ENCODE assay signal across 12 cellular contexts in genomic region chr15:49823987-49824538, GRCh38.
A peak's percentile ranks its signal among the peaks of the same experiment; 100 is the strongest.
DNase-seq lines count a peak whose midpoint lies in the region; TF ChIP-seq lines count a peak whose summit lies in the region.
"Had no signal": no experiment of that assay in that cellular context is flagged by ENCODE, and none has a peak within 500 bp of the region (broad histone marks: within the 10 kb centered on the region; RNA-seq: fewer than 3 reads in every experiment).

No MANE protein-coding gene starts in this region.

- no peaks in the 10 kb centered on the region for H3K4me1 ChIP-seq in osteoblast (ENCODE audit: insufficient read depth, low read length)
- H3K4me1 ChIP-seq: BLaER1 treated with 17β-estradiol and CSF1 and Interleukin-3, amounts not matched to agents 10 nM and 100 nM; HAP-1 had no signal

- H3K4me2 ChIP-seq in osteoblast (ENCODE audit: insufficient read depth, low read length), result no peak overlapping the region
- H3K4me2 ChIP-seq: BLaER1 treated with 17β-estradiol and CSF1 and Interleukin-3, amounts not matched to agents 10 nM and 100 nM had no signal

- no peaks in the 10 kb centered on the region for H3K9me3 ChIP-seq in osteoblast (ENCODE audit: low read depth, low read length)
- H3K9me3 ChIP-seq: HAP-1 had no signal

- H3K79me2 ChIP-seq in osteoblast (ENCODE audit: insufficient read depth, low read length), result no peaks in the 10 kb centered on the region

- DNase-seq in EH (ENCODE audit: low read depth) (peak; percentile 23), M059J (ENCODE audit: low read depth) (peak; percentile 15), fibroblast of villous mesenchyme (ENCODE audit: low read depth) (peak; percentile 32), osteoblast (ENCODE audit: insufficient read length, low spot score, missing footprints) (peak; percentile 10), SKM-1 (lab: John Stamatoyannopoulos, UW; ENCODE audit: unreplicated experiment) (no peak), retina (no peak)
- DNase-seq in stimulated activated CD4-positive, alpha-beta T cell treated with anti-CD3 and anti-CD28 coated beads, Interleukin-12 subunit alpha, Interleukin-12 subunit beta, amount 100 ng/mL, for 4 hours, result no peak
- DNase-seq: 8988T; ACHN; CD4-positive, CD25-positive, alpha-beta regulatory T cell had no signal

- H3K36me3 ChIP-seq in osteoblast (ENCODE audit: insufficient read depth, low read length), result no peaks in the 10 kb centered on the region
- H3K36me3 ChIP-seq: BLaER1 treated with 17β-estradiol and CSF1 and Interleukin-3, amounts not matched to agents 10 nM and 100 nM; HAP-1 had no signal

- H2AFZ ChIP-seq in osteoblast (ENCODE audit: low read length), result no peak overlapping the region

- no peak for TF ChIP-seq CTCF in fibroblast of villous mesenchyme (IDR thresholded peaks at IDR 0.05; ENCODE audit: insufficient read depth, low read depth, low read length)
- TF ChIP-seq CTCF in osteoblast (IDR thresholded peaks at IDR 0.05; ENCODE audit: extremely low read depth, low read depth, low read length), result no peak

- H3K27me3 ChIP-seq in osteoblast (ENCODE audit: insufficient read depth, low read length), result no peaks in the 10 kb centered on the region
- H3K27me3 ChIP-seq: BLaER1 treated with 17β-estradiol and CSF1 and Interleukin-3, amounts not matched to agents 10 nM and 100 nM had no signal

- H3K4me3 ChIP-seq in fibroblast of villous mesenchyme (ENCODE audit: low read depth, low read length) (no peak overlapping the region), osteoblast (ENCODE audit: insufficient read depth, low read length) (no peak overlapping the region)
- H3K4me3 ChIP-seq: BLaER1 treated with 17β-estradiol and CSF1 and Interleukin-3, amounts not matched to agents 10 nM and 100 nM; HAP-1 had no signal

- no peak overlapping the region for H3K27ac ChIP-seq in osteoblast (ENCODE audit: low read depth, low read length)
- H3K27ac ChIP-seq: BLaER1 treated with 17β-estradiol and CSF1 and Interleukin-3, amounts not matched to agents 10 nM and 100 nM had no signal

- H4K20me1 ChIP-seq in osteoblast (ENCODE audit: insufficient read depth, low read length), result no peaks in the 10 kb centered on the region
- H4K20me1 ChIP-seq: BLaER1 treated with 17β-estradiol and CSF1 and Interleukin-3, amounts not matched to agents 10 nM and 100 nM had no signal

Comparison
In these comparisons a context has a peak if more than half of its experiments do, and no peak if none do; other contexts are left out.
1. DNase-seq: peak in EH (single experiment), M059J (single experiment), fibroblast of villous mesenchyme (single experiment) and osteoblast (single experiment); none in SKM-1 (single experiment), stimulated activated CD4-positive, alpha-beta T cell treated with anti-CD3 and anti-CD28 coated beads, Interleukin-12 subunit alpha, Interleukin-12 subunit beta, amount 100 ng/mL, for 4 hours (single experiment) and retina (single experiment).